Comparison of ENCODE assay signal across 22 cellular contexts in the genomic region with DNA sequence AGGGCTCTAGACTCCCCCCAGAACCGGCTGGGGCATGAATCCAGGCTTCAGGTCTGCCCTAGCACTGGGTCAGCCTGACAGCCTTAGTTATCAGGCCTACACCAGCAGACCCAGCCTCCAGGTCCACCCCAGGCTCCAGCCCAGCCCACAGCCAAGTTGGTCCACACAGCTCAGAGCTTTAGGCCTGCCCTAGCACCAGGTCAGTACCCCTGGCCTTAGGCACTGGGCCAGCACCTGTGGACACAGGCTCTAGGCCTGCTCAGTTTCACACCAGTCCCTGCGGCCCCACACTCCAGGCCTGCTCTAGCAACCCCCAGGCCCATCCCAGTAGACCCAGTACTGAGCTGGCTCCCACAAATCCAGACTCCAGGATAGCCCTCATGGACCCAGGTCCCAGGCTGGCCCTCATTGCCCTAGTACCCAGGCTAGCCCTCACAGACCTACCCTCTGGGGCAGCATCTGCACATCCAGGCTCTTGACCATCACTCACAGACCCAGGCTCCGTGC.
"Had no signal": no experiment of that assay in that cellular context is flagged by ENCODE, and none has a peak within 500 bp of the region (broad histone marks: within the 10 kb centered on the region; RNA-seq: fewer than 3 reads in every experiment).

No MANE protein-coding gene starts in this region.

- FAIRE-seq: endometrium, islet of Langerhans, small intestine had no signal

- DNase-seq: central memory CD4-positive, alpha-beta T cell; cortex of kidney; effector memory CD4-positive, alpha-beta T cell; gastrocnemius medialis; heart right ventricle; hypothalamus; left lung; lower lobe of right lung; naive B cell; nephron progenitor cell; nucleus accumbens; ovary; right cardiac atrium; small intestine; stimulated activated CD4-positive, alpha-beta T cell treated with anti-CD3 and anti-CD28 coated beads, Interleukin-2, amount 100 ng/mL, for 48 hours; stimulated activated naive CD4-positive, alpha-beta T cell treated with Interleukin-2 at 50 U/mL for 16 hours had no signal

- H3K4me3 Mint-ChIP-seq: memory B cell, naive B cell, nephron progenitor cell had no signal

- H3K36me3 ChIP-seq: esophagus muscularis mucosa, gastrocnemius medialis, lower lobe of right lung, ovary had no signal

- H3K9me3 ChIP-seq: ovary had no signal

- H3K4me3 ChIP-seq: esophagus muscularis mucosa, gastrocnemius medialis, heart right ventricle, left lung, lower lobe of right lung, ovary, tibial nerve had no signal

- H3K27me3 ChIP-seq: esophagus muscularis mucosa, gastrocnemius medialis, heart right ventricle, left lung, ovary, tibial nerve had no signal

- ATAC-seq: gastrocnemius medialis, left lung had no signal

- H3K4me1 Mint-ChIP-seq: memory B cell had no signal

- H3K27ac ChIP-seq: esophagus muscularis mucosa, gastrocnemius medialis, heart right ventricle, left lung, lower lobe of right lung, ovary, tibial nerve had no signal

- H3K27ac Mint-ChIP-seq: memory B cell, naive B cell, nephron progenitor cell, progenitor cell of endocrine pancreas had no signal

- H3K27me3 Mint-ChIP-seq: memory B cell, naive B cell, progenitor cell of endocrine pancreas had no signal
